ENCODE assay signal across 8 cellular contexts in the genomic region with DNA sequence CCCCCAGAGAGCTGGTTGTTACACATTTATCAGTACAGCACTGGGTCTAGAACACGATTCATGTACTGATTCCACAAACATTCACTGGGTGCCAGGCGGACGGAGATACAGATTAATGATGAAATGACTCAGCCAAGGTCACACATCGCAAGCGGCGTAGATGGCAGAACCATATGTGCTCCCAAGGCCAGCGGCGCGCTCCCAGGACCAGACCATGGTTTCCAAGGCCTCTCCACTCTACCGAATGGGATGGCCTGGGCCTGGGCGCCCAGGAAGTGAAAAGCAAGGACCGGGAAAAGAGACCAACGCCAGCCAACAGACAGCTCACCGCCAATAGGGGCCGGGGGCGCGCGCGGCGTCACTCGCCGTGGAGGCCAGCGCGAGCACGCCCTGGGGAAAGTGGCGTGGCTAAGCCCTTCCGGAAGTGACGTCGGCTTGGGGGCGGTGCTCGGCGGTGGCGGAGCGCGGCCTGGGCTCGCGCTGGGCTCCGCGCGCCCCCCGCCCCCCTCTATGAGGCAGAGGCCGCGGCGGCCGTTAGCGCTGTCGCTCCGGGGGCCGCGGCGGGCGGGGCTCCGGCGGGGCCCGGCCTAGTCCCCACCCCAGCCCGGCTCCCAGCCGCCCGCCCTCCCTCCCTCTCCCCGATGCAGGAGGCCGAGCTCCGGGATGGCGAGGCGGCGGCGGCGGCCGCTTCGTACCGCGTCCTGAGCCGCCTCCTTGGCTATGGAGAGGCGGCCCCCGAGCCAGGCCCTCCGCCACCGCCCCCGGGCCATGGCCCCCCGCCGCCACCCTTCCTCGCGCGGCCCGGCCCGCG. TPM values are rescaled to one million over a fixed set of nuclear protein-coding genes. Genes with fewer than 3 reads are reported as not detected.
DNase-seq lines count a peak whose midpoint lies in the region; ATAC-seq and TF ChIP-seq lines count a peak whose summit lies in the region.

A gene with protein sequence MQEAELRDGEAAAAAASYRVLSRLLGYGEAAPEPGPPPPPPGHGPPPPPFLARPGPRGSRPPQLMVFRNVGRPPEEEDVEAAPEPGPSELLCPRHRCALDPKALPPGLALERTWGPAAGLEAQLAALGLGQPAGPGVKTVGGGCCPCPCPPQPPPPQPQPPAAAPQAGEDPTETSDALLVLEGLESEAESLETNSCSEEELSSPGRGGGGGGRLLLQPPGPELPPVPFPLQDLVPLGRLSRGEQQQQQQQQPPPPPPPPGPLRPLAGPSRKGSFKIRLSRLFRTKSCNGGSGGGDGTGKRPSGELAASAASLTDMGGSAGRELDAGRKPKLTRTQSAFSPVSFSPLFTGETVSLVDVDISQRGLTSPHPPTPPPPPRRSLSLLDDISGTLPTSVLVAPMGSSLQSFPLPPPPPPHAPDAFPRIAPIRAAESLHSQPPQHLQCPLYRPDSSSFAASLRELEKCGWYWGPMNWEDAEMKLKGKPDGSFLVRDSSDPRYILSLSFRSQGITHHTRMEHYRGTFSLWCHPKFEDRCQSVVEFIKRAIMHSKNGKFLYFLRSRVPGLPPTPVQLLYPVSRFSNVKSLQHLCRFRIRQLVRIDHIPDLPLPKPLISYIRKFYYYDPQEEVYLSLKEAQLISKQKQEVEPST (plus strand): TSS at position 433 of the 811 bp plus-strand sequence. CDS start 209 bp downstream, at position 642.

- intact Hi-C loops in T-helper 1 cell treated with Interleukin-12 subunit alpha and Interleukin-12 subunit beta and Interleukin-4 antibody, amounts not matched to agents 30 ng/mL and 1 ng/mL, for 36 hours (cut with micrococcal nuclease) = loop anchor here (1.0 to 2.0 kb wide), 2 partner anchors 55 to 401 kb away; a partner anchor contains a TSS
- intact Hi-C loops in left ventricle myocardium superior (cut with micrococcal nuclease) (no loop called here), prostate gland (cut with DNase I) (loop anchor here (10.0 kb wide), 1 partner anchor 133 kb away; no protein-coding TSS in a partner anchor)

- H3K27me3 ChIP-seq in prostate gland (replicated peaks; ENCODE audit: insufficient read depth) = no peaks in the 10 kb centered on the region

- H3K36me3 ChIP-seq in prostate gland = no peaks in the 10 kb centered on the region
- H3K36me3 ChIP-seq in urinary bladder (ENCODE audit: insufficient read depth) = no peaks in the 10 kb centered on the region

- DNase-seq in GM13976 (ENCODE audit: low spot score) = peak; percentile 97
- DNase-seq in NCI-H146 (lab: John Stamatoyannopoulos, UW) = peak; percentile 94
- peak; percentile 85 for DNase-seq in amniotic stem cell (lab: John Stamatoyannopoulos, UW)
- DNase-seq in left ventricle myocardium superior = peak; percentile 97
- peak; percentile 90 for DNase-seq in prostate gland (ENCODE audit: low spot score)

- H3K4me1 ChIP-seq in prostate gland (replicated peaks) (peaks cover 11% of the 10 kb centered on the region), urinary bladder (ENCODE audit: insufficient read depth) (peaks cover 3% of the 10 kb centered on the region)

- peak within 1 kb of the TSS; percentile 86 to 96 for H3K4me3 ChIP-seq in prostate gland
- peak within 1 kb of the TSS; percentile 95 for H3K4me3 ChIP-seq in urinary bladder (ENCODE audit: low read depth, low read length)

- TF ChIP-seq POLR2A in prostate gland (IDR thresholded peaks at IDR 0.05) = peak; percentile 77

- no peaks in the 10 kb centered on the region for H3K9me3 ChIP-seq in prostate gland

- no peak for TF ChIP-seq CTCF in GM13976 (IDR thresholded peaks at IDR 0.05; ENCODE audit: borderline replicate concordance, control extremely low read depth, extremely low read depth, insufficient read depth, missing control alignments)
- TF ChIP-seq CTCF in prostate gland (IDR thresholded peaks at IDR 0.05) = peak in 1 of 4 experiments; percentile 32

- ATAC-seq in HG02852 (IDR thresholded peaks at IDR 0.05; ENCODE audit: unreplicated experiment) (peak; percentile 91), left ventricle myocardium superior (peak; percentile 96)

- WGBS in prostate gland = 14% methylated on average over 40 of the region's 84 CpGs
- 4% methylated on average over 84 of the region's 84 CpGs for WGBS in urinary bladder

- in situ Hi-C loops in GM13976 (cut with MboI; ENCODE audit: low sequenced_read_pairs, unreplicated experiment) = no loop called here

- H3K27ac ChIP-seq in prostate gland (peak within 1 kb of the TSS; percentile 75 to 89), urinary bladder (ENCODE audit: low read depth) (peak within 1 kb of the TSS; percentile 28)

RNA-seq across cellular contexts. Expression of the gene that starts here (rescaled TPM):
- 19.0 and 21.5 TPM in 2 replicates for total RNA-seq in T-helper 1 cell treated with Interleukin-12 subunit alpha and Interleukin-12 subunit beta and Interleukin-4 antibody, amounts not matched to agents 30 ng/mL and 1 ng/mL, for 36 hours
- 15.2 TPM for total RNA-seq in left ventricle myocardium superior
- 10 to 100 TPM; 14.6 to 61.9 TPM for total RNA-seq in prostate gland
- 18.0 TPM for total RNA-seq in urinary bladder
- 9.2 TPM for polyA plus RNA-seq in urinary bladder

Comparison
In these comparisons a context has a peak if more than half of its experiments do, and no peak if none do; other contexts are left out.
1. Peak in every context shown above with its lines: DNase-seq, ATAC-seq, H3K4me3 ChIP-seq and H3K27ac ChIP-seq.